In the genomic region with DNA sequence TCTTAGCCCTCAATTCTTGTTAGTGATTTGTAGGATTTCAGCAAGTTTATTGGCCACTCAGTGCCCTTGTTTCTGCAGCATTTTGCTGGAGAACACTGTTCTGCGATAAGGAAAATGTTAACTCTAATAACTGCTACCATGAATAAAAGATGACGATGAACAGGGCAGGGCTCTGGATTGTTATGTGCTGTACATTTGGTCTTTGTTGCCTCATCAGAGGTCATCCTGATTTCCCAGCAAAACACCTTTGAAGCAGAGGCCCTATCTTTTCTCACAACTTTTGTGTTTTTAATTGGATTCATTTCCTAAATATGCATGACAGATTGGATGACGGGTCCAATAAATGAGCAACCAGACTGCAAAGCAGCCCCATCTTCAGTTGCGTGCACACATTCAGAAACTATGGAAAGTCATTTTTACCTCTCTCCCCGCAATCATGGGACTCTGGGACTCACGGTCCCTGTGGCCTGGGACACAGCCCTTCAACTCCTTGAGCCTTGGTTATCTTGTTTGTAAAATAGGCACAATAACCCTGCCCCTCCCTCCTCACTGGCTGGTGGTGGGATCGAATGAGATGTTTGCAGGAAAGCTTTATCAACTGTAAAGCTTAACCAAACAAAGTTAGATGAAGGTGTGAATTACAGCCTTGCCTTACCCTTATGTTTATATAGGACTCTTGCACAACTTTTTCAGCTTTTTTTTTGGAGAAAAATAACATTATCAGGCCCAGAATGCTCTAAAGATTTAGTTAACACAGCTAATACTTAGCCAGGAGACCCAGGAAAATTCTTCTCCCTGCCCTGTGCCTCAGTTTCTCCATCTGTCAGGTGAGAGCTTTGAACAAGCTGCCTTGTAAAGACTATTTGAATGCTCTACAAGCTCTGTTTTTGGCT, we compare ENCODE assay signal across 1 cellular context.
TF ChIP-seq lines count a peak whose summit lies in the region.

No MANE protein-coding gene starts in this region.

TF ChIP-seq in SK-N-SH, 30 proteins besides CTCF, POLR2A, EP300 and RAD21 (continued from another document):
- TF ChIP-seq GATA2 (CRISPR knock-in tag; IDR thresholded peaks at IDR 0.05) (peak; percentile 94), FOXM1 (IDR thresholded peaks at IDR 0.05; ENCODE audit: low read depth) (no peak), MXI1 (IDR thresholded peaks at IDR 0.05; ENCODE audit: low read depth, low read length) (0 out of 2 replicates have a peak, but pooled peaks have one; percentile 49), SMC3 (IDR thresholded peaks at IDR 0.05; ENCODE audit: low read depth, low read length) (peak; percentile 26; the same call in 1 of the 2 replicates), TCF12 (IDR thresholded peaks at IDR 0.05) (peak; percentile 69), TEAD4 (IDR thresholded peaks at IDR 0.05; ENCODE audit: borderline replicate concordance, insufficient read depth) (no peak), YY1 (IDR thresholded peaks at IDR 0.05; ENCODE audit: low read depth) (no peak), JUND (IDR thresholded peaks at IDR 0.05) (no peak), NRF1 (IDR thresholded peaks at IDR 0.05; ENCODE audit: low read depth, low read length) (no peak), RFX5 (IDR thresholded peaks at IDR 0.05; ENCODE audit: low read length) (0 out of 2 replicates have a peak, but pooled peaks have one; percentile 33), FOXJ3 (CRISPR knock-in tag; IDR thresholded peaks at IDR 0.05) (peak; percentile 92), RXRA (IDR thresholded peaks at IDR 0.05; ENCODE audit: borderline replicate concordance, low read depth) (no peak), EZH2phosphoT487 (IDR thresholded peaks at IDR 0.05; ENCODE audit: borderline replicate concordance, low read depth) (no peak), NFIC (IDR thresholded peaks at IDR 0.05; ENCODE audit: borderline replicate concordance) (no peak), REST (IDR thresholded peaks at IDR 0.05; ENCODE audit: low read depth, low read length) (no peak), ELF1 (IDR thresholded peaks at IDR 0.05) (no peak)
- TF ChIP-seq, protein P1, sequence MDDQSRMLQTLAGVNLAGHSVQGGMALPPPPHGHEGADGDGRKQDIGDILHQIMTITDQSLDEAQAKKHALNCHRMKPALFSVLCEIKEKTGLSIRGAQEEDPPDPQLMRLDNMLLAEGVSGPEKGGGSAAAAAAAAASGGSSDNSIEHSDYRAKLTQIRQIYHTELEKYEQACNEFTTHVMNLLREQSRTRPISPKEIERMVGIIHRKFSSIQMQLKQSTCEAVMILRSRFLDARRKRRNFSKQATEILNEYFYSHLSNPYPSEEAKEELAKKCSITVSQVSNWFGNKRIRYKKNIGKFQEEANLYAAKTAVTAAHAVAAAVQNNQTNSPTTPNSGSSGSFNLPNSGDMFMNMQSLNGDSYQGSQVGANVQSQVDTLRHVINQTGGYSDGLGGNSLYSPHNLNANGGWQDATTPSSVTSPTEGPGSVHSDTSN (IDR thresholded peaks at IDR 0.05): 0 out of 2 replicates have a peak, but pooled peaks have one; percentile 18
- TF ChIP-seq, protein P2, sequence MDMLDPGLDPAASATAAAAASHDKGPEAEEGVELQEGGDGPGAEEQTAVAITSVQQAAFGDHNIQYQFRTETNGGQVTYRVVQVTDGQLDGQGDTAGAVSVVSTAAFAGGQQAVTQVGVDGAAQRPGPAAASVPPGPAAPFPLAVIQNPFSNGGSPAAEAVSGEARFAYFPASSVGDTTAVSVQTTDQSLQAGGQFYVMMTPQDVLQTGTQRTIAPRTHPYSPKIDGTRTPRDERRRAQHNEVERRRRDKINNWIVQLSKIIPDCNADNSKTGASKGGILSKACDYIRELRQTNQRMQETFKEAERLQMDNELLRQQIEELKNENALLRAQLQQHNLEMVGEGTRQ (IDR thresholded peaks at IDR 0.05; ENCODE audit: borderline replicate concordance, low read depth, low read length): no peak
- TF ChIP-seq, protein P3, sequence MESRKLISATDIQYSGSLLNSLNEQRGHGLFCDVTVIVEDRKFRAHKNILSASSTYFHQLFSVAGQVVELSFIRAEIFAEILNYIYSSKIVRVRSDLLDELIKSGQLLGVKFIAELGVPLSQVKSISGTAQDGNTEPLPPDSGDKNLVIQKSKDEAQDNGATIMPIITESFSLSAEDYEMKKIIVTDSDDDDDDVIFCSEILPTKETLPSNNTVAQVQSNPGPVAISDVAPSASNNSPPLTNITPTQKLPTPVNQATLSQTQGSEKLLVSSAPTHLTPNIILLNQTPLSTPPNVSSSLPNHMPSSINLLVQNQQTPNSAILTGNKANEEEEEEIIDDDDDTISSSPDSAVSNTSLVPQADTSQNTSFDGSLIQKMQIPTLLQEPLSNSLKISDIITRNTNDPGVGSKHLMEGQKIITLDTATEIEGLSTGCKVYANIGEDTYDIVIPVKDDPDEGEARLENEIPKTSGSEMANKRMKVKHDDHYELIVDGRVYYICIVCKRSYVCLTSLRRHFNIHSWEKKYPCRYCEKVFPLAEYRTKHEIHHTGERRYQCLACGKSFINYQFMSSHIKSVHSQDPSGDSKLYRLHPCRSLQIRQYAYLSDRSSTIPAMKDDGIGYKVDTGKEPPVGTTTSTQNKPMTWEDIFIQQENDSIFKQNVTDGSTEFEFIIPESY (IDR thresholded peaks at IDR 0.05; ENCODE audit: borderline replicate concordance, low read depth): no peak
TF ChIP-seq in SK-N-SH: peak in this region for 10.
